Comparison of ENCODE assay signal across 14 cellular contexts in genomic region chr1:152907686-152908601, GRCh38. TPM values are rescaled to one million over a fixed set of nuclear protein-coding genes. Genes with fewer than 3 reads are reported as not detected.
DNase-seq lines count a peak whose midpoint lies in the region; ATAC-seq and TF ChIP-seq lines count a peak whose summit lies in the region.
"Had no signal": no experiment of that assay in that cellular context is flagged by ENCODE, and none has a peak within 500 bp of the region (broad histone marks: within the 10 kb centered on the region; RNA-seq: fewer than 3 reads in every experiment).

TSS of gene IVL (plus strand) at chr1:152908546. CDS start at chr1:152909798, 1,252 bp downstream.

- TF ChIP-seq EP300 in esophagus muscularis mucosa (IDR thresholded peaks at IDR 0.05) (no peak), stomach (IDR thresholded peaks at IDR 0.05) (no peak)

- ATAC-seq in GM18861 (IDR thresholded peaks at IDR 0.05; ENCODE audit: unreplicated experiment): peak; percentile 43
- ATAC-seq in GM21515 (IDR thresholded peaks at IDR 0.05; ENCODE audit: unreplicated experiment): no peak

- H3K36me3 ChIP-seq in esophagus muscularis mucosa: no peaks in the 10 kb centered on the region
- no peaks in the 10 kb centered on the region for H3K36me3 ChIP-seq in stomach
- H3K36me3 ChIP-seq: transverse colon, WERI-Rb-1 had no signal

- WGBS in esophagus muscularis mucosa: 75% methylated on average over 4 of the region's 4 CpGs
- 66 to 80% (median 74%) methylated on average over 4 of the region's 4 CpGs for WGBS in stomach, 5 donors

- H3K9me3 ChIP-seq in esophagus muscularis mucosa (no peaks in the 10 kb centered on the region), stomach (peaks cover 0 to 9% (median 3%) of the 10 kb centered on the region in 4 donors)
- H3K9me3 ChIP-seq: transverse colon had no signal

- H3K4me1 ChIP-seq in esophagus muscularis mucosa (peaks cover 0 to 7% (median 0%) of the 10 kb centered on the region in 4 donors), stomach (no peaks in the 10 kb centered on the region)
- H3K4me1 ChIP-seq: transverse colon had no signal

- TF ChIP-seq CTCF in LNCaP clone FGC (IDR thresholded peaks at IDR 0.05; ENCODE audit: control insufficient read depth, extremely low read depth, insufficient read depth): no peak
- TF ChIP-seq CTCF in esophagus muscularis mucosa (IDR thresholded peaks at IDR 0.05): no peak
- no peak for TF ChIP-seq CTCF in stomach (IDR thresholded peaks at IDR 0.05)

- DNase-seq in A172 (ENCODE audit: low spot score) (peak; percentile 51), LNCaP clone FGC (ENCODE audit: low read depth) (peak; percentile 65), esophagus muscularis mucosa (ENCODE audit: extremely low spot score) (peak; percentile 90), NCI-H2029 treated with DMSO at 0.1 percent for 48 hours (lab: John Stamatoyannopoulos, UW) (no peak), stomach (no peak), NAMALWA (ENCODE audit: low spot score) (no peak)
- DNase-seq: activated T-cell treated with anti-CD3 and anti-CD28 coated beads, Interleukin-2, amount 50 U/mL, for 48 hours; HCEC 1CT; RPMI8226; transverse colon; WERI-Rb-1 had no signal

- H3K4me3 ChIP-seq in LNCaP clone FGC (ENCODE audit: low read depth, low read length): no peak within 1 kb of the TSS
- H3K4me3 ChIP-seq in esophagus muscularis mucosa: no peak within 1 kb of the TSS
- no peak within 1 kb of the TSS for H3K4me3 ChIP-seq in stomach
- H3K4me3 ChIP-seq: transverse colon had no signal

- H3K27ac ChIP-seq in esophagus muscularis mucosa (replicated peaks in 1 of 4): no peak within 1 kb of the TSS
- no peak within 1 kb of the TSS for H3K27ac ChIP-seq in stomach
- H3K27ac ChIP-seq: transverse colon, WERI-Rb-1 had no signal

- intact Hi-C loops in esophagus muscularis mucosa (cut with DNase I): no loop called here
- intact Hi-C loops in stomach (cut with DNase I; ENCODE audit: low total_unique reads): no loop called here

- TF ChIP-seq POLR2A in esophagus muscularis mucosa (IDR thresholded peaks at IDR 0.05; ENCODE audit: low read depth) (no peak), stomach (IDR thresholded peaks at IDR 0.05) (no peak)

- H3K27me3 ChIP-seq in esophagus muscularis mucosa (peaks cover 0 to 12% (median 0%) of the 10 kb centered on the region in 4 donors), stomach (peaks cover 0 to 43% (median 4%) of the 10 kb centered on the region in 3 donors)
- H3K27me3 ChIP-seq: transverse colon had no signal

RNA-seq across cellular contexts. Expression of gene IVL, which starts in this region (rescaled TPM):
- total RNA-seq in A172 (2014; rRNA removed; shearing (Covaris generic)): not detected in 2 replicates
- total RNA-seq in esophagus muscularis mucosa: not detected
- total RNA-seq in stomach: not detected
- 10 to 100 TPM in 1 of 3 donors, not detected in 2; 11.5 TPM for polyA plus RNA-seq in stomach
- total RNA-seq: LHCN-M2, transverse colon had no signal

Comparison
In these comparisons a context has a peak if more than half of its experiments do, and no peak if none do; other contexts are left out.
1. Peak in DNase-seq in A172; RNA of the gene not detected or under 1 TPM.
2. Peak in DNase-seq in esophagus muscularis mucosa; RNA of the gene not detected or under 1 TPM.